ENCODE assay signal across 8 cellular contexts in the genomic region with DNA sequence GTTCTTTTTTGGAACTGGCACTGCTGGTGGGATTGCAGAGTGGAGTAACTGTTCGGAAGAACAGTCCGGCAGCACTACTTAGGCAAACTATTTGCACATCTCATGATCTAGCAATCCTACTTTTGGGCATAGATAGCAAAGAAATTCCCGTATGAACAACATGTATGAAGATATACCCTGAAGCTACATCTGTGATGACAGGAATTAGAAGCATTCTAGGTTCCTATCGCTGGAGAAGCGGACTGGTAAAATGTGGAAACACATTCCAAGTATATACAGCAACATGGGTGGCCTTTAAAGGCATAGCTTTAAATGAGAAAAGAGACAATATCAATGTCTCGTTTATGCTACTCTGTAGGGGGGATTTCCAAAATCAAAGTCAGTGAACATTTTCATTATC. TPM values are rescaled to one million over a fixed set of nuclear protein-coding genes. Genes with fewer than 3 reads are reported as not detected.
DNase-seq lines count a peak whose midpoint lies in the region; ATAC-seq and TF ChIP-seq lines count a peak whose summit lies in the region.
"Had no signal": no experiment of that assay in that cellular context is flagged by ENCODE, and none has a peak within 500 bp of the region (broad histone marks: within the 10 kb centered on the region; RNA-seq: fewer than 3 reads in every experiment).

No MANE protein-coding gene starts in this region.

- H3K27ac ChIP-seq in SJSA1 = no peak overlapping the region
- H3K27ac ChIP-seq in gastrocnemius medialis = peak overlapping the region in 3 of 4 donors; percentile 41 to 99 (median 94)

- TF ChIP-seq CTCF in gastrocnemius medialis (IDR thresholded peaks at IDR 0.05 in 4 of 5, conservative IDR thresholded peaks at IDR 0.05 in 1 of 5) = no peak

- peaks cover 5% of the 10 kb centered on the region for H3K4me1 ChIP-seq in SJSA1 (replicated peaks)
- H3K4me1 ChIP-seq in gastrocnemius medialis = peaks cover 43 to 48% of the 10 kb centered on the region in 2 donors

- intact Hi-C loops in gastrocnemius medialis (cut with DNase I; ENCODE audit: low total_unique reads) = loop anchor here (5.0 kb wide), 2 partner anchors 45 to 170 kb away; no protein-coding TSS in a partner anchor

- peaks cover 30% of the 10 kb centered on the region for H3K36me3 ChIP-seq in SJSA1
- H3K36me3 ChIP-seq in gastrocnemius medialis = peaks cover 0 to 18% of the 10 kb centered on the region in 2 donors

- TF ChIP-seq POLR2A in gastrocnemius medialis (IDR thresholded peaks at IDR 0.05) = no peak

- H3K4me3 ChIP-seq in GM08714 (ENCODE audit: low read length) = peak overlapping the region; percentile 42
- H3K4me3 ChIP-seq in SJSA1 = peak overlapping the region; percentile 26
- peak overlapping the region in 1 of 4 donors; percentile 17 for H3K4me3 ChIP-seq in gastrocnemius medialis

- DNase-seq in SJSA1 (ENCODE audit: low read depth in 1 of 2, low spot score in 2 of 2) (peak in 1 of 2 experiments; percentile 34), fibroblast of gingiva (ENCODE audit: low read depth) (peak; percentile 33), gastrocnemius medialis (no peak), NCI-H774 (lab: John Stamatoyannopoulos, UW) (no peak), NCI-H526 (lab: John Stamatoyannopoulos, UW) (no peak)

- ATAC-seq in gastrocnemius medialis = no peak
- no peak for ATAC-seq in GM19351 (IDR thresholded peaks at IDR 0.05; ENCODE audit: unreplicated experiment)
- ATAC-seq: left lobe of liver had no signal

- H3K9me3 ChIP-seq in SJSA1 (replicated peaks) (no peaks in the 10 kb centered on the region), gastrocnemius medialis (no peaks in the 10 kb centered on the region)

- H3K27me3 ChIP-seq in SJSA1 (replicated peaks) (no peaks in the 10 kb centered on the region), gastrocnemius medialis (no peaks in the 10 kb centered on the region)

- in situ Hi-C loops in gastrocnemius medialis (cut with MboI; ENCODE audit: low sequenced_read_pairs in 4 of 4) = loop anchor here (5.0 to 25.0 kb wide), 8 partner anchors 193 to 780 kb away; a partner anchor contains a TSS

RNA-seq across cellular contexts. Expression of a gene that starts 3.1 kb away (rescaled TPM):
- total RNA-seq in SJSA1 (2014; rRNA removed; shearing (Covaris generic)) = 18.9 and 26.3 TPM in 2 replicates
- total RNA-seq in gastrocnemius medialis = 10 to 100 TPM in 2 of 4 donors, 1 to 10 TPM in 2; 5.8 to 12.3 (median 8.2) TPM

RNA-seq across cellular contexts. Expression of a gene that starts 3.3 kb away (rescaled TPM):
- total RNA-seq in SJSA1 (2014; rRNA removed; shearing (Covaris generic)) = 53.9 and 54.1 TPM in 2 replicates
- total RNA-seq in gastrocnemius medialis = under 1 TPM in 3 of 4 donors, not detected in 1; 0.25 to 0.49 (median 0.33) TPM

RNA-seq across cellular contexts. Expression of a gene that starts 26.0 kb away (rescaled TPM):
- total RNA-seq in SJSA1 (2014; rRNA removed; shearing (Covaris generic)) = not detected in 2 replicates
- under 1 TPM in 3 of 4 donors, not detected in 1; 0.11 to 0.53 (median 0.49) TPM for total RNA-seq in gastrocnemius medialis
- total RNA-seq: left lobe of liver had no signal

Comparison
In these comparisons a context has a peak if more than half of its experiments do, and no peak if none do; other contexts are left out.
1. RNA of a gene that starts 3.3 kb away (total RNA-seq): 53.9 to 54.1 TPM in SJSA1; 0.25 to 0.49 TPM in gastrocnemius medialis; every median in the first group is over 10 times any median in the second.